ENCODE assay signal across 27 cellular contexts in the genomic region with DNA sequence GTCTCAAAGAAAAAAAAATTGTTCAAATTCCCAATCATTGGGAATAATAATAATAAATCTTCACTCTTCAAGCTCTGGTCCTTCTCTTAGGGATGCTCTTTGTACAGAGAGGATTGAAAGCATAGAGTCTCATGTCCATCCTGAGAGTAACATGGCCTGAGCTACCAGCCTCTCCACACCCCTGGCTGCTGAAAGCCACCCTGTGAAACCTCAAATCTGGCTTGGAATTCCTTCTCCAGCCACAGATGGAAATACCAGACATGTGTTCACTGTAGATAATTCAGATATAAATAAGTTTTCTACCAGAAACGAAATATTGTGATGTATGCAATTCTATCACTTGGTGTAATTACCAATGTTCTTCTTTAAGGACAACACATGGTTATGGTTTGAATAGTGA.
"Had no signal": no experiment of that assay in that cellular context is flagged by ENCODE, and none has a peak within 500 bp of the region (broad histone marks: within the 10 kb centered on the region; RNA-seq: fewer than 3 reads in every experiment).

No MANE protein-coding gene starts in this region.

- H3K4me1 ChIP-seq: body of pancreas, colonic mucosa, gastroesophageal sphincter, pancreas, psoas muscle, right atrium auricular region, spleen, tibial nerve had no signal

- H3K4me1 Mint-ChIP-seq: activated naive CD4-positive, alpha-beta T cell treated with anti-CD3 and anti-CD28 coated beads, Interleukin-2, amount 10 ng/mL, durations not matched to agents 7 days and 5 days; activated naive CD8-positive, alpha-beta T cell treated with anti-CD3 and anti-CD28 coated beads, Interleukin-2, amount 10 ng/mL, durations not matched to agents 7 days and 5 days had no signal

- H3K27me3 ChIP-seq: body of pancreas, colonic mucosa, esophagus squamous epithelium, gastroesophageal sphincter, hepatocyte, pancreas, right atrium auricular region, spleen, tibial nerve had no signal

- H3K27ac ChIP-seq: body of pancreas, colonic mucosa, epithelial cell of prostate, esophagus squamous epithelium, gastroesophageal sphincter, hepatocyte, pancreas, psoas muscle, right atrium auricular region, spleen, tibial nerve, VCaP had no signal

- H3K27ac Mint-ChIP-seq: activated naive CD4-positive, alpha-beta T cell treated with anti-CD3 and anti-CD28 coated beads, Interleukin-2, amount 10 ng/mL, durations not matched to agents 7 days and 5 days; activated naive CD8-positive, alpha-beta T cell treated with anti-CD3 and anti-CD28 coated beads, Interleukin-2, amount 10 ng/mL, durations not matched to agents 7 days and 5 days; activated T-helper 1 cell treated with anti-CD3 and anti-CD28 coated beads, Interleukin-12 subunit alpha, Interleukin-12 subunit beta, Interleukin-2, Interleukin-4 antibody, amounts not matched to agents 30 ng/mL and 10 ng/mL and 1 ng/mL, durations not matched to agents 14 hours and 24 hours and 36 hours; naive thymus-derived CD4-positive, alpha-beta T cell; T-helper 1 cell treated with Interleukin-12 subunit alpha and Interleukin-12 subunit beta and Interleukin-4 antibody, amounts not matched to agents 30 μg/mL and 1 μg/mL, for 36 hours had no signal

- ATAC-seq: body of pancreas; gastroesophageal sphincter; left colon; naive thymus-derived CD4-positive, alpha-beta T cell; pancreas; psoas muscle had no signal

- H3K27me3 Mint-ChIP-seq: activated naive CD4-positive, alpha-beta T cell treated with anti-CD3 and anti-CD28 coated beads, Interleukin-2, amount 10 ng/mL, durations not matched to agents 7 days and 5 days; activated naive CD8-positive, alpha-beta T cell treated with anti-CD3 and anti-CD28 coated beads, Interleukin-2, amount 10 ng/mL, durations not matched to agents 7 days and 5 days had no signal

- DNase-seq: activated CD4-positive, alpha-beta T cell treated with anti-CD3 and anti-CD28 coated beads for 4 hours; activated CD4-positive, alpha-beta T cell treated with anti-CD3 and anti-CD28 coated beads, Interleukin-2, amount 50 U/mL, for 4 hours; activated gamma-delta T cell; activated naive CD4-positive, alpha-beta T cell treated with anti-CD3 and anti-CD28 coated beads, Interleukin-2, amount 10 ng/mL, durations not matched to agents 7 days and 5 days; activated naive CD8-positive, alpha-beta T cell treated with anti-CD3 and anti-CD28 coated beads, Interleukin-2, amount 10 ng/mL, durations not matched to agents 7 days and 5 days; amygdala; body of pancreas; colonic mucosa; effector CD8-positive, alpha-beta T cell; esophagus squamous epithelium; kidney; left colon; mammary epithelial cell; naive thymus-derived CD4-positive, alpha-beta T cell; pancreas; psoas muscle; spleen; stimulated activated naive CD4-positive, alpha-beta T cell treated with Interleukin-2 at 50 U/mL for 16 hours; T-helper 9 cell had no signal

- H3K4me3 Mint-ChIP-seq: activated naive CD4-positive, alpha-beta T cell treated with anti-CD3 and anti-CD28 coated beads, Interleukin-2, amount 10 ng/mL, durations not matched to agents 7 days and 5 days; activated naive CD8-positive, alpha-beta T cell treated with anti-CD3 and anti-CD28 coated beads, Interleukin-2, amount 10 ng/mL, durations not matched to agents 7 days and 5 days; activated T-helper 1 cell treated with anti-CD3 and anti-CD28 coated beads, Interleukin-12 subunit alpha, Interleukin-12 subunit beta, Interleukin-2, Interleukin-4 antibody, amounts not matched to agents 30 ng/mL and 10 ng/mL and 1 ng/mL, durations not matched to agents 14 hours and 24 hours and 36 hours; naive thymus-derived CD4-positive, alpha-beta T cell; T-helper 1 cell treated with Interleukin-12 subunit alpha and Interleukin-12 subunit beta and Interleukin-4 antibody, amounts not matched to agents 30 μg/mL and 1 μg/mL, for 36 hours had no signal

- H3K36me3 Mint-ChIP-seq: activated naive CD4-positive, alpha-beta T cell treated with anti-CD3 and anti-CD28 coated beads, Interleukin-2, amount 10 ng/mL, durations not matched to agents 7 days and 5 days; activated naive CD8-positive, alpha-beta T cell treated with anti-CD3 and anti-CD28 coated beads, Interleukin-2, amount 10 ng/mL, durations not matched to agents 7 days and 5 days; naive thymus-derived CD4-positive, alpha-beta T cell had no signal

- H3K9me3 Mint-ChIP-seq: activated naive CD4-positive, alpha-beta T cell treated with anti-CD3 and anti-CD28 coated beads, Interleukin-2, amount 10 ng/mL, durations not matched to agents 7 days and 5 days; activated naive CD8-positive, alpha-beta T cell treated with anti-CD3 and anti-CD28 coated beads, Interleukin-2, amount 10 ng/mL, durations not matched to agents 7 days and 5 days; activated T-helper 1 cell treated with anti-CD3 and anti-CD28 coated beads, Interleukin-12 subunit alpha, Interleukin-12 subunit beta, Interleukin-2, Interleukin-4 antibody, amounts not matched to agents 30 ng/mL and 10 ng/mL and 1 ng/mL, durations not matched to agents 14 hours and 24 hours and 36 hours; T-helper 1 cell treated with Interleukin-12 subunit alpha and Interleukin-12 subunit beta and Interleukin-4 antibody, amounts not matched to agents 30 μg/mL and 1 μg/mL, for 36 hours had no signal
